ENCODE assay signal across 33 cellular contexts in genomic region chr2:109059474-109060165, GRCh38.
DNase-seq lines count a peak whose midpoint lies in the region; ATAC-seq, FAIRE-seq and TF ChIP-seq lines count a peak whose summit lies in the region.
"Had no signal": no experiment of that assay in that cellular context is flagged by ENCODE, and none has a peak within 500 bp of the region (broad histone marks: within the 10 kb centered on the region; RNA-seq: fewer than 3 reads in every experiment).

No MANE protein-coding gene starts in this region.

- no peak for FAIRE-seq in H1 (lab: Jason Lieb, UNC)
- FAIRE-seq: A549, D721Med, RCC 7860 had no signal

- H4K5ac ChIP-seq in H1 (ENCODE audit: insufficient read length, low read depth, low read length), result no peak overlapping the region

- H3K18ac ChIP-seq in H1 (ENCODE audit: extremely low read depth, low read length), result no peak overlapping the region

- H3K79me1 ChIP-seq in H1 (ENCODE audit: low read depth, low read length), result no peaks in the 10 kb centered on the region

- no peak overlapping the region for H2BK120ac ChIP-seq in H1 (replicated peaks; ENCODE audit: low read depth, low read length)

- H2BK20ac ChIP-seq in H1 (ENCODE audit: low read length), result no peak overlapping the region

- H3K14ac ChIP-seq in H1 (ENCODE audit: insufficient read length), result no peak overlapping the region

- ATAC-seq in right lobe of liver, result peak; percentile 81 to 90 (median 89)
- ATAC-seq in activated CD8-positive, alpha-beta memory T cell treated with anti-CD3 and anti-CD28 coated beads, Interleukin-2, amount 10 ng/mL, durations not matched to agents 7 days and 5 days, result no peak
- ATAC-seq: A549; effector memory CD8-positive, alpha-beta T cell; stimulated activated naive CD8-positive, alpha-beta T cell treated with anti-CD3 and anti-CD28 coated beads, Interleukin-15, Interleukin-2, amounts not matched to agents 100 U/mL and 50 U/mL, for 24 hours; T-cell; WTC11 had no signal

- H3K56ac ChIP-seq in H1 (replicated peaks; ENCODE audit: insufficient read length, low read depth, low read length), result no peak overlapping the region

- POLR2A ChIA-PET in activated CD4-positive, alpha-beta T cell treated with anti-CD3 and anti-CD28 coated beads, Interleukin-2, amount 10 ng/mL, durations not matched to agents 7 days and 5 days (lab: Charles Lee), result no interaction called here
- POLR2A ChIA-PET in H1 (lab: Charles Lee; ENCODE audit: partially characterized antibody), result no interaction called here

- H3K9me3 Mint-ChIP-seq in activated CD4-positive, alpha-beta T cell treated with anti-CD3 and anti-CD28 coated beads, Interleukin-2, amount 10 ng/mL, durations not matched to agents 7 days and 5 days, result no peaks in the 10 kb centered on the region
- no peaks in the 10 kb centered on the region for H3K9me3 Mint-ChIP-seq in activated CD4-positive, alpha-beta T cell treated with anti-CD3 and anti-CD28 coated beads, Interleukin-2, amount 10 ng/mL, durations not matched to agents 24 days and 14 days
- no peaks in the 10 kb centered on the region for H3K9me3 Mint-ChIP-seq in activated CD8-positive, alpha-beta memory T cell treated with anti-CD3 and anti-CD28 coated beads, Interleukin-2, amount 10 ng/mL, durations not matched to agents 7 days and 5 days (ENCODE audit: low read depth)
- H3K9me3 Mint-ChIP-seq: CD4-positive, alpha-beta T cell; effector memory CD8-positive, alpha-beta T cell; natural killer cell treated with Interleukin-12 subunit alpha and Interleukin-12 subunit beta and Interleukin-15 and Interleukin-18, amount 100 ng/mL, for 72 hours; T-cell; WTC11 had no signal

- H3K9ac ChIP-seq in H1 (replicated peaks in 1 of 4; ENCODE audit: extremely low read depth in 1 of 4, low read depth in 3 of 4, low read length in 3 of 4), result no peak overlapping the region

- no peak overlapping the region for H3K4me3 Mint-ChIP-seq in activated CD4-positive, alpha-beta T cell treated with anti-CD3 and anti-CD28 coated beads, Interleukin-2, amount 10 ng/mL, durations not matched to agents 7 days and 5 days
- no peak overlapping the region for H3K4me3 Mint-ChIP-seq in activated CD4-positive, alpha-beta T cell treated with anti-CD3 and anti-CD28 coated beads, Interleukin-2, amount 10 ng/mL, durations not matched to agents 24 days and 14 days
- H3K4me3 Mint-ChIP-seq in activated CD8-positive, alpha-beta memory T cell treated with anti-CD3 and anti-CD28 coated beads, Interleukin-2, amount 10 ng/mL, durations not matched to agents 7 days and 5 days, result no peak overlapping the region
- H3K4me3 Mint-ChIP-seq: CD4-positive, alpha-beta T cell; effector memory CD8-positive, alpha-beta T cell; natural killer cell treated with Interleukin-12 subunit alpha and Interleukin-12 subunit beta and Interleukin-15 and Interleukin-18, amount 100 ng/mL, for 72 hours; WTC11 had no signal

- H3K23ac ChIP-seq in H1 (ENCODE audit: insufficient read length), result no peak overlapping the region

- H4K8ac ChIP-seq in H1 (ENCODE audit: extremely low read depth, insufficient read depth, low read length), result no peak overlapping the region

- peak overlapping the region; percentile 23 for H4K91ac ChIP-seq in H1 (replicated peaks; ENCODE audit: insufficient read length, low read length)

- no peaks in the 10 kb centered on the region for H3K23me2 ChIP-seq in H1 (ENCODE audit: low read depth, low read length)

- H3K36me3 ChIP-seq in H1 (ENCODE audit: control insufficient read depth in 2 of 4, insufficient read depth in 4 of 4, low read length in 3 of 4) (no peaks in the 10 kb centered on the region), right lobe of liver (no peaks in the 10 kb centered on the region), thyroid gland (no peaks in the 10 kb centered on the region), tibial artery (no peaks in the 10 kb centered on the region)
- H3K36me3 ChIP-seq: SJCRH30, thoracic aorta, vagina had no signal

- no peak overlapping the region for H2AK5ac ChIP-seq in H1 (ENCODE audit: low read depth, low read length)

- DNase-seq in activated CD4-positive, alpha-beta T cell treated with anti-CD3 and anti-CD28 coated beads, Interleukin-2, amount 10 ng/mL, durations not matched to agents 7 days and 5 days, result no peak
- DNase-seq in activated CD4-positive, alpha-beta T cell treated with anti-CD3 and anti-CD28 coated beads, Interleukin-2, amount 10 ng/mL, durations not matched to agents 24 days and 14 days, result no peak
- no peak for DNase-seq in H1 (ENCODE audit: low read depth in 1 of 2, low spot score in 2 of 2)
- DNase-seq in right lobe of liver, result peak; percentile 64 to 86 (median 80)
- peak; percentile 81 to 82 for DNase-seq in thyroid gland
- no peak for DNase-seq in globus pallidus (ENCODE audit: low spot score)
- no peak for DNase-seq in tibial artery
- DNase-seq in activated CD8-positive, alpha-beta memory T cell treated with anti-CD3 and anti-CD28 coated beads, Interleukin-2, amount 10 ng/mL, durations not matched to agents 7 days and 5 days, result no peak
- DNase-seq: activated naive CD4-positive, alpha-beta T cell treated with Interleukin-2 at 50 U/mL for 16 hours; activated T-cell treated with anti-CD3 and anti-CD28 coated beads, Interleukin-2, amount 50 U/mL, for 48 hours; AML-193; CD4-positive, alpha-beta T cell; central memory CD4-positive, alpha-beta T cell; cortex of kidney; effector memory CD8-positive, alpha-beta T cell; EL; midbrain; NCI-H1092; NCI-H1694 treated with DMSO at 0.1 percent for 48 hours; NCI-H2171 treated with DMSO at 0.1 percent for 48 hours; NCI-H526 treated with DMSO at 0.1 percent for 48 hours; SJCRH30; stimulated activated CD4-positive, alpha-beta T cell treated with anti-CD3 and anti-CD28 coated beads, Interleukin-1b, Interleukin-23, amount 100 ng/mL, for 48 hours; stimulated activated naive CD8-positive, alpha-beta T cell treated with anti-CD3 and anti-CD28 coated beads, Interleukin-15, Interleukin-2, amounts not matched to agents 100 U/mL and 50 U/mL, for 24 hours; T-cell had no signal

- no peak for TF ChIP-seq RAD21 in H1 (IDR thresholded peaks at IDR 0.05 in 1 of 2, conservative IDR thresholded peaks at IDR 0.05 in 1 of 2; ENCODE audit: low read depth in 2 of 2, low read length in 2 of 2)

- CTCF ChIA-PET in activated CD4-positive, alpha-beta T cell treated with anti-CD3 and anti-CD28 coated beads, Interleukin-2, amount 10 ng/mL, durations not matched to agents 7 days and 5 days (lab: Charles Lee), result no interaction called here
- CTCF ChIA-PET in H1 (lab: Charles Lee; ENCODE audit: partially characterized antibody), result interaction anchor here (0.9 to 1.4 kb wide), 4 partner anchors 24 to 71 kb away, joined by 3 to 4 read pairs (median 4); partner anchors contain the start of gene EDAR
- CTCF ChIA-PET in activated CD8-positive, alpha-beta memory T cell treated with anti-CD3 and anti-CD28 coated beads, Interleukin-2, amount 10 ng/mL, durations not matched to agents 7 days and 5 days (lab: Charles Lee), result no interaction called here

- H3K4me3 ChIP-seq in H1 (ENCODE audit: extremely low read depth in 1 of 4, insufficient read depth in 2 of 4, low read depth in 3 of 4, low read length in 4 of 4) (no peak overlapping the region), right lobe of liver (no peak overlapping the region), thyroid gland (replicated peaks in 1 of 3) (no peak overlapping the region), tibial artery (no peak overlapping the region)
- H3K4me3 ChIP-seq: A549, SJCRH30, smooth muscle cell, thoracic aorta, vagina had no signal

- H3K27me3 ChIP-seq in H1 (replicated peaks in 1 of 4; ENCODE audit: control insufficient read depth in 3 of 4, extremely low read depth in 1 of 4, insufficient read depth in 3 of 4, low read length in 3 of 4) (no peaks in the 10 kb centered on the region), right lobe of liver (no peaks in the 10 kb centered on the region), thyroid gland (no peaks in the 10 kb centered on the region), tibial artery (peaks cover 0 to 21% of the 10 kb centered on the region in 2 donors)
- H3K27me3 ChIP-seq: SJCRH30, vagina had no signal

- no peak overlapping the region for H2BK12ac ChIP-seq in H1 (ENCODE audit: low read depth, low read length)

- intact Hi-C loops in activated CD4-positive, alpha-beta T cell treated with anti-CD3 and anti-CD28 coated beads, Interleukin-2, amount 10 ng/mL, durations not matched to agents 24 days and 14 days (cut with micrococcal nuclease), result no loop called here
- intact Hi-C loops in right lobe of liver (cut with DNase I), result no loop called here
- intact Hi-C loops in thyroid gland (cut with DNase I), result no loop called here
- intact Hi-C loops in tibial artery (cut with DNase I; ENCODE audit: low total_unique reads), result no loop called here

- WGBS in H1 (ENCODE audit: extremely low coverage in 1 of 2, insufficient coverage in 1 of 2, insufficient read length in 1 of 2, insufficient replicate concordance in 2 of 2, low coverage in 1 of 2, low lambda C conversion rate in 2 of 2, missing lambda C conversion rate in 1 of 2), 2 experiments, result 92% methylated on average over 5 of the region's 7 CpGs; no CpG with 5 or more reads in 1 of the 2 experiments
- 96% methylated on average over 2 of the region's 7 CpGs for WGBS in right lobe of liver (ENCODE audit: insufficient coverage, low coverage, low lambda C conversion rate, missing lambda C conversion rate)
- 23% methylated on average over 4 to 5 of the region's 7 CpGs for WGBS in thyroid gland, 2 donors

- H3K4me1 ChIP-seq in H1 (replicated peaks in 1 of 4; ENCODE audit: control insufficient read depth in 3 of 4, insufficient read depth in 4 of 4, low read length in 3 of 4) (peaks cover 0 to 2% (median 0%) of the 10 kb centered on the region in 4 experiments; a peak in 2 of 7 replicates), right lobe of liver (peaks cover 0 to 3% (median 0%) of the 10 kb centered on the region in 4 donors), thyroid gland (peaks cover 11 to 14% of the 10 kb centered on the region in 2 donors), tibial artery (peaks cover 0 to 11% (median 0%) of the 10 kb centered on the region in 4 donors)
- H3K4me1 ChIP-seq: A549, SJCRH30, vagina had no signal

- H3K4ac ChIP-seq in H1 (replicated peaks; ENCODE audit: insufficient read length, low read depth, low read length), result no peak overlapping the region

- no peak overlapping the region for H2AFZ ChIP-seq in H1 (ENCODE audit: low read length)

- no peak overlapping the region for H2BK5ac ChIP-seq in H1 (ENCODE audit: low read depth, low read length)

- H3K9me3 ChIP-seq in H1 (ENCODE audit: insufficient read depth in 2 of 2, low read depth in 1 of 2, low read length in 1 of 2) (no peaks in the 10 kb centered on the region), right lobe of liver (no peaks in the 10 kb centered on the region), thyroid gland (no peaks in the 10 kb centered on the region), tibial artery (no peaks in the 10 kb centered on the region)
- H3K9me3 ChIP-seq: A549, SJCRH30, thoracic aorta, vagina had no signal

- H3K4me2 ChIP-seq in H1 (ENCODE audit: insufficient read depth in 1 of 2, low read depth in 2 of 2, low read length in 2 of 2), result no peak overlapping the region
- H3K4me2 ChIP-seq: A549, smooth muscle cell had no signal

- peak overlapping the region; percentile 11 for H3K27ac Mint-ChIP-seq in activated CD4-positive, alpha-beta T cell treated with anti-CD3 and anti-CD28 coated beads, Interleukin-2, amount 10 ng/mL, durations not matched to agents 7 days and 5 days
- no peak overlapping the region for H3K27ac Mint-ChIP-seq in activated CD4-positive, alpha-beta T cell treated with anti-CD3 and anti-CD28 coated beads, Interleukin-2, amount 10 ng/mL, durations not matched to agents 24 days and 14 days
- no peak overlapping the region for H3K27ac Mint-ChIP-seq in activated CD8-positive, alpha-beta memory T cell treated with anti-CD3 and anti-CD28 coated beads, Interleukin-2, amount 10 ng/mL, durations not matched to agents 7 days and 5 days
- H3K27ac Mint-ChIP-seq: CD4-positive, alpha-beta T cell; natural killer cell treated with Interleukin-12 subunit alpha and Interleukin-12 subunit beta and Interleukin-15 and Interleukin-18, amount 100 ng/mL, for 72 hours; WTC11 had no signal

- peaks cover 3% of the 10 kb centered on the region for H3K27me3 Mint-ChIP-seq in activated CD4-positive, alpha-beta T cell treated with anti-CD3 and anti-CD28 coated beads, Interleukin-2, amount 10 ng/mL, durations not matched to agents 7 days and 5 days
- H3K27me3 Mint-ChIP-seq in activated CD4-positive, alpha-beta T cell treated with anti-CD3 and anti-CD28 coated beads, Interleukin-2, amount 10 ng/mL, durations not matched to agents 24 days and 14 days, result no peaks in the 10 kb centered on the region
- H3K27me3 Mint-ChIP-seq in activated CD8-positive, alpha-beta memory T cell treated with anti-CD3 and anti-CD28 coated beads, Interleukin-2, amount 10 ng/mL, durations not matched to agents 7 days and 5 days, result no peaks in the 10 kb centered on the region
- H3K27me3 Mint-ChIP-seq: CD4-positive, alpha-beta T cell had no signal

- H3K27ac ChIP-seq in H1 (ENCODE audit: low read depth, low read length) (no peak overlapping the region), right lobe of liver (no peak overlapping the region), thyroid gland (peak overlapping the region in 2 of 3 donors; percentile 5 to 60), tibial artery (no peak overlapping the region)
- H3K27ac ChIP-seq: A549, SJCRH30, thoracic aorta, vagina had no signal

- TF ChIP-seq EP300 in H1 (IDR thresholded peaks at IDR 0.05; ENCODE audit: borderline replicate concordance in 1 of 2, low read depth in 2 of 2, low read length in 2 of 2), result no peak

- TF ChIP-seq POLR2A in H1 (IDR thresholded peaks at IDR 0.05; ENCODE audit: control extremely low read depth in 1 of 2, low read depth in 2 of 2, low read length in 2 of 2) (no peak), right lobe of liver (IDR thresholded peaks at IDR 0.05) (no peak), thyroid gland (IDR thresholded peaks at IDR 0.05) (no peak)

- H4K20me1 ChIP-seq in H1 (replicated peaks in 1 of 2; ENCODE audit: control insufficient read depth in 1 of 2, insufficient read depth in 2 of 2, low read length in 2 of 2), result no peaks in the 10 kb centered on the region

- no peaks in the 10 kb centered on the region for H3K79me2 ChIP-seq in H1 (ENCODE audit: control insufficient read depth in 1 of 2, insufficient read depth in 2 of 2, low read length in 2 of 2)

- H2BK15ac ChIP-seq in H1 (ENCODE audit: low read length), result no peak overlapping the region

- no peak for TF ChIP-seq CTCF in H1 (IDR thresholded peaks at IDR 0.05; ENCODE audit: control extremely low read depth in 1 of 3, insufficient read depth in 1 of 3, low read depth in 1 of 3, low read length in 3 of 3)
- TF ChIP-seq CTCF in right lobe of liver (IDR thresholded peaks at IDR 0.05), result no peak
- TF ChIP-seq CTCF in thyroid gland (IDR thresholded peaks at IDR 0.05), result no peak
- no peak for TF ChIP-seq CTCF in tibial artery (IDR thresholded peaks at IDR 0.05)

- H3K36me3 Mint-ChIP-seq in activated CD4-positive, alpha-beta T cell treated with anti-CD3 and anti-CD28 coated beads, Interleukin-2, amount 10 ng/mL, durations not matched to agents 7 days and 5 days (ENCODE audit: low read depth), result no peaks in the 10 kb centered on the region
- H3K36me3 Mint-ChIP-seq in activated CD4-positive, alpha-beta T cell treated with anti-CD3 and anti-CD28 coated beads, Interleukin-2, amount 10 ng/mL, durations not matched to agents 24 days and 14 days (ENCODE audit: low read depth), result no peaks in the 10 kb centered on the region
- H3K36me3 Mint-ChIP-seq in activated CD8-positive, alpha-beta memory T cell treated with anti-CD3 and anti-CD28 coated beads, Interleukin-2, amount 10 ng/mL, durations not matched to agents 7 days and 5 days, result no peaks in the 10 kb centered on the region
- H3K36me3 Mint-ChIP-seq: natural killer cell treated with Interleukin-12 subunit alpha and Interleukin-12 subunit beta and Interleukin-15 and Interleukin-18, amount 100 ng/mL, for 72 hours; T-cell; WTC11 had no signal

- peaks cover 28% of the 10 kb centered on the region for H3K4me1 Mint-ChIP-seq in activated CD4-positive, alpha-beta T cell treated with anti-CD3 and anti-CD28 coated beads, Interleukin-2, amount 10 ng/mL, durations not matched to agents 7 days and 5 days
- peaks cover 5% of the 10 kb centered on the region for H3K4me1 Mint-ChIP-seq in activated CD4-positive, alpha-beta T cell treated with anti-CD3 and anti-CD28 coated beads, Interleukin-2, amount 10 ng/mL, durations not matched to agents 24 days and 14 days
- no peaks in the 10 kb centered on the region for H3K4me1 Mint-ChIP-seq in activated CD8-positive, alpha-beta memory T cell treated with anti-CD3 and anti-CD28 coated beads, Interleukin-2, amount 10 ng/mL, durations not matched to agents 7 days and 5 days

Comparison
In these comparisons a context has a peak if more than half of its experiments do, and no peak if none do; other contexts are left out.
1. DNase-seq: peak in right lobe of liver (3 of 3) and thyroid gland (2 of 2); none in activated CD4-positive, alpha-beta T cell treated with anti-CD3 and anti-CD28 coated beads, Interleukin-2, amount 10 ng/mL, durations not matched to agents 7 days and 5 days (single experiment), activated CD4-positive, alpha-beta T cell treated with anti-CD3 and anti-CD28 coated beads, Interleukin-2, amount 10 ng/mL, durations not matched to agents 24 days and 14 days (single experiment), H1 (0 of 2), globus pallidus (single experiment), tibial artery (0 of 2) and activated CD8-positive, alpha-beta memory T cell treated with anti-CD3 and anti-CD28 coated beads, Interleukin-2, amount 10 ng/mL, durations not matched to agents 7 days and 5 days (single experiment).
2. H3K27ac ChIP-seq: peak in thyroid gland (2 of 3); none in H1 (single experiment), right lobe of liver (0 of 3) and tibial artery (0 of 2).